ENCODE assay signal across 27 cellular contexts in the genomic region with DNA sequence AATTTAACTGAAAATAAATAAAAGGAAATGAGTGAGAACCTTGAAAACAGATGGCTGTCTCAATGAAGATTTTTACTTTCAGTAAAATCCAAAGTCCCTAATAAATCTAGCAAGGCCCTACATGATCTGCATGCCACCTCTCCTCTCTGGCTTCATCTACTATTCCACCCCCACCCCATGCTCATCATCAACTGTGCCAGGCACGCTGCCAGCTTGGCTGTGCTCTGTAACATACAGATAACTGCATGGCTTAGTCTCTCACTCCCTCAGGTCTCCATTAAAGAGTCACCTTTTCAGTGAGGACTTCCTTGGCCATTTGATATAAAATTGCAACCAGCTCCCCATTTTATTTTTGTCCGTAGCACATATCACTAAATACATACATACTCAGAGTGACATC. TPM values are rescaled to one million over a fixed set of nuclear protein-coding genes. Genes with fewer than 3 reads are reported as not detected.
"Had no signal": no experiment of that assay in that cellular context is flagged by ENCODE, and none has a peak within 500 bp of the region (broad histone marks: within the 10 kb centered on the region; RNA-seq: fewer than 3 reads in every experiment).

No MANE protein-coding gene starts in this region.

- H3K27me3 ChIP-seq: gastroesophageal sphincter, neutrophil, sigmoid colon, transverse colon had no signal

- H3K4me3 Mint-ChIP-seq: dendritic cell treated with granulocyte-macrophage colony-stimulating factor and Interleukin-4, amounts not matched to agents 40 ng/mL and 50 ng/mL, for 4 days; effector memory CD8-positive, alpha-beta T cell; naive thymus-derived CD8-positive, alpha-beta T cell; stimulated activated naive B cell treated with anti-CD40 and anti-IgM and Interleukin-4, amounts not matched to agents 10 μg/mL and 1 μg/mL and 100 μg/mL, for 72 hours had no signal

- H3K36me3 ChIP-seq: esophagus squamous epithelium, gastroesophageal sphincter, neutrophil, sigmoid colon, stomach, thoracic aorta, transverse colon had no signal

- H3K27ac Mint-ChIP-seq: dendritic cell treated with granulocyte-macrophage colony-stimulating factor and Interleukin-4, amounts not matched to agents 40 ng/mL and 50 ng/mL, for 4 days; effector memory CD8-positive, alpha-beta T cell; naive thymus-derived CD8-positive, alpha-beta T cell; stimulated activated naive B cell treated with anti-CD40 and anti-IgM and Interleukin-4, amounts not matched to agents 10 μg/mL and 1 μg/mL and 100 μg/mL, for 72 hours had no signal

- H3K4me1 ChIP-seq: esophagus squamous epithelium, gastroesophageal sphincter, psoas muscle, sigmoid colon, stomach, transverse colon had no signal

- ATAC-seq: effector memory CD8-positive, alpha-beta T cell; gastroesophageal sphincter; left colon; mucosa of descending colon; naive thymus-derived CD8-positive, alpha-beta T cell; psoas muscle; stimulated activated naive B cell treated with anti-CD40 and anti-IgM and Interleukin-4, amounts not matched to agents 10 μg/mL and 1 μg/mL and 100 μg/mL, for 72 hours had no signal

- H3K4me3 ChIP-seq: esophagus squamous epithelium, gastroesophageal sphincter, mucosa of descending colon, psoas muscle, sigmoid colon, skin epidermis, stomach, thoracic aorta, transverse colon had no signal

- DNase-seq: effector memory CD8-positive, alpha-beta T cell; esophagus squamous epithelium; foreskin fibroblast; glutamatergic neuron; hippocampal formation; left colon; mucosa of descending colon; naive thymus-derived CD8-positive, alpha-beta T cell; psoas muscle; retina; sigmoid colon; stimulated activated CD4-positive, alpha-beta T cell treated with anti-CD3 and anti-CD28 coated beads, Interleukin-2, amount 100 ng/mL, for 24 hours; stimulated activated CD4-positive, alpha-beta T cell treated with anti-CD3 and anti-CD28 coated beads, Interleukin-4, amount 100 ng/mL, for 4 hours; stimulated activated naive B cell treated with anti-CD40 and anti-IgM and Interleukin-4, amounts not matched to agents 10 μg/mL and 1 μg/mL and 100 μg/mL, for 72 hours; stomach; substantia nigra; transverse colon had no signal

- H3K4me1 Mint-ChIP-seq: naive thymus-derived CD8-positive, alpha-beta T cell had no signal

- H3K27me3 Mint-ChIP-seq: dendritic cell treated with granulocyte-macrophage colony-stimulating factor and Interleukin-4, amounts not matched to agents 40 ng/mL and 50 ng/mL, for 4 days had no signal

- H3K27ac ChIP-seq: epithelial cell of prostate, esophagus squamous epithelium, gastroesophageal sphincter, neutrophil, psoas muscle, sigmoid colon, skin epidermis, stomach, thoracic aorta, transverse colon had no signal

- H3K9me3 ChIP-seq: mucosa of descending colon, neutrophil, psoas muscle had no signal

RNA-seq across cellular contexts. Expression of a gene that starts 26.7 kb away (rescaled TPM):
- total RNA-seq: kidney epithelial cell; left colon; lower leg skin; mucosa of descending colon; naive thymus-derived CD8-positive, alpha-beta T cell; osteoblast; psoas muscle; sigmoid colon; stomach; thoracic aorta; transverse colon; ureter had no signal
